ENCODE assay signal across 8 cellular contexts in the genomic region with DNA sequence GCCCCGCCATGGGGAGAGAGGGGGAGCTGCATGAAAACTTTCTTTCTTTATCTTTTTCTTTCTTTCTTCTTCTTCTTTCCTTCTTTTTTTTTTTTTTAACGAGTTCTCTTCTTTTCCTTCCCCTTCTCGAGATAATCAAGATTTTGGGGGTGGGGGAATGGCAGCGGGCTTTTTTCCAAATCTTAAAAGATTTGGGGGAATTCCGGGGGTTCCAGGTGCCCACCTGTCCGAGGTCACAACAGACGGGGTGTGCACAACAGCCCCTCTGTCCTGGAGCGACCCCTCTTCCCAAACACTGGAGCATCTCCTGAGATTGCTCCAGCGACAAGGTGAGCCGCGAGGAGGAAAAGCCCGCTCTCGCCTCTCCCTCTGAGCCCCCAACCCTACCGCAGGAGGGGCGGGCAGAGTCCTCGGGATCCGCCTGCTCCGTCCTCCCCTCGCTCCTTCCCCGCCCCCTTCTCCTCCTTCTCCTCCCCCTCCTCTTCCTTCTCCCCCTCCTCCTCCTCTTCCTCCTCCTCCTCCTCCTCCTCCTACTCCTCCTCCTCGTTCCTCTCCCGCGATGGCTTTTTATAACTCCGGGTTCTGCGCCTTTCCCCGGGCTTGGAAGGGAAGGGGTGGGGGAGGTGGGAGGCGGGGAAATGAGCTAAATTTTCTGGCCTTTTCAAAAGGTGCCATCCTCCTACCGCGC. TPM values are rescaled to one million over a fixed set of nuclear protein-coding genes. Genes with fewer than 3 reads are reported as not detected.
DNase-seq lines count a peak whose midpoint lies in the region; ATAC-seq and TF ChIP-seq lines count a peak whose summit lies in the region.
"Had no signal": no experiment of that assay in that cellular context is flagged by ENCODE, and none has a peak within 500 bp of the region (broad histone marks: within the 10 kb centered on the region; RNA-seq: fewer than 3 reads in every experiment).

No MANE protein-coding gene starts in this region.

- 3 to 11% (median 5%) methylated on average over 16 to 29 of the region's 29 CpGs for WGBS in stomach, 5 donors

- H3K27me3 ChIP-seq in HUES48 (ENCODE audit: control insufficient read depth, insufficient read depth, low read length) (peaks cover 24% of the 10 kb centered on the region), ascending aorta (no peaks in the 10 kb centered on the region), stomach (peaks cover 0 to 66% (median 37%) of the 10 kb centered on the region in 3 donors), lower lobe of right lung (ENCODE audit: low read depth) (peaks cover 60% of the 10 kb centered on the region)

- DNase-seq in ascending aorta (ENCODE audit: low spot score in 2 of 2) (no peak), left kidney (ENCODE audit: low read depth, low spot score) (peak; percentile 61), stomach (no peak), NCI-H446 (lab: John Stamatoyannopoulos, UW) (no peak), lower lobe of right lung (no peak)

- intact Hi-C loops in ascending aorta (cut with DNase I), result loop anchor here (2.0 kb wide), 2 partner anchors 24 to 38 kb away; no protein-coding TSS in a partner anchor
- intact Hi-C loops in stomach (cut with DNase I; ENCODE audit: low total_unique reads), result loop anchor here (10.0 kb wide), 1 partner anchor 148 kb away; no protein-coding TSS in a partner anchor
- intact Hi-C loops in lower lobe of right lung (cut with DNase I), result no loop called here

- H3K36me3 ChIP-seq in HUES48 (ENCODE audit: control insufficient read depth, insufficient read depth, low read length) (no peaks in the 10 kb centered on the region), ascending aorta (no peaks in the 10 kb centered on the region), stomach (no peaks in the 10 kb centered on the region), lower lobe of right lung (no peaks in the 10 kb centered on the region)
- H3K36me3 ChIP-seq: neutrophil had no signal

- TF ChIP-seq POLR2A in stomach (IDR thresholded peaks at IDR 0.05), result no peak

- TF ChIP-seq CTCF in ascending aorta (IDR thresholded peaks at IDR 0.05) (no peak), stomach (IDR thresholded peaks at IDR 0.05) (no peak), lower lobe of right lung (IDR thresholded peaks at IDR 0.05) (no peak)

- H3K4me1 ChIP-seq in HUES48 (ENCODE audit: control insufficient read depth, insufficient read depth, low read length) (no peaks in the 10 kb centered on the region), ascending aorta (peaks cover 7 to 19% of the 10 kb centered on the region in 2 donors), stomach (peaks cover 24 to 64% (median 45%) of the 10 kb centered on the region in 4 donors), lower lobe of right lung (peaks cover 18% of the 10 kb centered on the region)

- H3K4me3 ChIP-seq in HUES48 (ENCODE audit: low read depth, low read length) (peak overlapping the region; percentile 62), ascending aorta (peak overlapping the region; percentile 56 to 60), stomach (peak overlapping the region; percentile 54 to 69 (median 56)), lower lobe of right lung (no peak overlapping the region)

- TF ChIP-seq EP300 in stomach (IDR thresholded peaks at IDR 0.05), result no peak

- ATAC-seq in lower lobe of right lung (no peak), GM19351 (IDR thresholded peaks at IDR 0.05; ENCODE audit: unreplicated experiment) (no peak)

- no peak overlapping the region for H3K9ac ChIP-seq in HUES48 (ENCODE audit: low read depth, low read length)

- H3K9me3 ChIP-seq in HUES48 (ENCODE audit: control insufficient read depth, insufficient read depth, low read length) (no peaks in the 10 kb centered on the region), ascending aorta (no peaks in the 10 kb centered on the region), stomach (no peaks in the 10 kb centered on the region), lower lobe of right lung (no peaks in the 10 kb centered on the region)
- H3K9me3 ChIP-seq: neutrophil had no signal

- H3K27ac ChIP-seq in HUES48 (ENCODE audit: low read depth, low read length) (no peak overlapping the region), ascending aorta (no peak overlapping the region), stomach (peak overlapping the region in 1 of 5 donors; percentile 82), lower lobe of right lung (no peak overlapping the region)
- H3K27ac ChIP-seq: neutrophil had no signal

RNA-seq across cellular contexts. Expression of gene KCNB1, which starts 0.7 kb away (rescaled TPM):
- total RNA-seq in ascending aorta (not detected), stomach (10 to 100 TPM in 1 of 5 donors, 1 to 10 TPM in 3, under 1 TPM in 1; 0.58 to 21.0 (median 3.5) TPM), lower lobe of right lung (0.53 TPM)
- polyA plus RNA-seq in stomach, result 1 to 10 TPM in 1 of 3 donors, under 1 TPM in 1, not detected in 1; 0.12 to 1.4 TPM
